9 cellular contexts compared by ENCODE assay signal in the genomic region with DNA sequence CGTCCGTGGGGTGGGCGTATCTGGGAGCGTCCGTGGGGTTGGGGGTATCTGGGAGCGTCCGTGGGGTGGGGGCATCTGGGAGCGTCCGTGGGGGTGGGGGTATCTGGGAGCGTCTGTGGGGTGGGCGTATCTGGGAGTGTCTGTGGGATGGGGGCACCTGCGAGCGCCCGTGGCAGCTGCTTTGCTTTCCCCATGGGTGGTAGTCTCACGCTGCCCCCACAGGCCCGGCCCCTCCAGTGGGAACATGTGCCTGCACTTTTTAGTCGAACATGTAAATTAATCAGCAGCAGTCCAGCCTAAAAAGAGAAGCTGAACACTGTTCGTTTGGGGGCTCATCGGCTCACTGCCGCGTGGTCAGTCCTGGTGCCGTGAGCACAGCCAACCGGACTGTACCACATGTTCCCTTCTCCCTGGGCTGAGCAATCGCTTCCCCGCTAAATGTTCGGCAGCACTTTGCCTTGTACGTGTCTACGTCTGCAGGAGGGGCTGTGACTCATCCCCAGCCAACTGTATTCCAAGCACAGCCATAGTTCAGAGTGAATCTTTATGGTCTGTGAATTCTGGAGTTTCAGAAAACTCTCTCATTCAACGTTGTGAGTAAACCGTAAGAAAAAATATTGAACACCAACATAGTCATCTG.
DNase-seq lines count a peak whose midpoint lies in the region; TF ChIP-seq lines count a peak whose summit lies in the region.
"Had no signal": no experiment of that assay in that cellular context is flagged by ENCODE, and none has a peak within 500 bp of the region (broad histone marks: within the 10 kb centered on the region; RNA-seq: fewer than 3 reads in every experiment).

No MANE protein-coding gene starts in this region.

- H3K27ac Mint-ChIP-seq in endodermal cell: peak overlapping the region; percentile 18
- H3K27ac Mint-ChIP-seq: T-helper 2 cell treated with Interferon-gamma antibody and Interleukin-4, amounts not matched to agents 5 μg/mL and 100 μg/mL, for 36 hours had no signal

- intact Hi-C loops in OCI-LY7 (cut with micrococcal nuclease; ENCODE audit: unreplicated experiment): no loop called here
- intact Hi-C loops in posterior vena cava (cut with DNase I): no loop called here

- H3K27me3 Mint-ChIP-seq in endodermal cell (ENCODE audit: insufficient read depth): no peaks in the 10 kb centered on the region

- H3K27ac ChIP-seq in endodermal cell (ENCODE audit: low read depth, low read length) (no peak overlapping the region), OCI-LY7 (ENCODE audit: low read depth, low read length, poor library complexity, severe bottlenecking) (no peak overlapping the region)

- H3K9me2 ChIP-seq in OCI-LY7 (ENCODE audit: insufficient read depth, low read length): no peaks in the 10 kb centered on the region

- no peak overlapping the region for H3K4me2 ChIP-seq in OCI-LY7 (ENCODE audit: low read length)

- H3K9me3 Mint-ChIP-seq in endodermal cell: no peaks in the 10 kb centered on the region
- H3K9me3 Mint-ChIP-seq: T-helper 2 cell treated with Interferon-gamma antibody and Interleukin-4, amounts not matched to agents 5 μg/mL and 100 μg/mL, for 36 hours had no signal

- H4K20me1 ChIP-seq in OCI-LY7 (ENCODE audit: insufficient read depth, low read length): no peaks in the 10 kb centered on the region

- H3K79me2 ChIP-seq in OCI-LY7 (ENCODE audit: insufficient read depth, low read depth, low read length): no peaks in the 10 kb centered on the region

- CTCF ChIA-PET in BJ (lab: Yijun Ruan, JAX): interaction anchor here (0.9 to 3.0 kb wide), 14 partner anchors 9 to 587 kb away, joined by 3 to 36 read pairs (median 6); no protein-coding TSS in a partner anchor
- CTCF ChIA-PET in OCI-LY7 (lab: Charles Lee; ENCODE audit: unreplicated experiment): no interaction called here

- H3K36me3 Mint-ChIP-seq in endodermal cell (ENCODE audit: low read depth): peaks cover 13% of the 10 kb centered on the region

- DNase-seq in BJ (ENCODE audit: low read depth) (peak; percentile 42), MG63 (peak; percentile 92), endodermal cell (peak; percentile 31), occipital lobe (lab: John Stamatoyannopoulos, UW) (peak; percentile 75), OCI-LY7 (ENCODE audit: low spot score) (no peak), posterior vena cava (ENCODE audit: low spot score) (no peak), ecto neural progenitor cell (ENCODE audit: low spot score) (no peak)
- DNase-seq in stimulated activated CD4-positive, alpha-beta T cell treated with anti-CD3 and anti-CD28 coated beads, Interleukin-12 subunit alpha, Interleukin-12 subunit beta, amount 100 ng/mL, for 4 hours: no peak

- H3K4me1 Mint-ChIP-seq in endodermal cell: no peaks in the 10 kb centered on the region

- H3K4me3 Mint-ChIP-seq in endodermal cell: no peak overlapping the region
- H3K4me3 Mint-ChIP-seq: T-helper 2 cell treated with Interferon-gamma antibody and Interleukin-4, amounts not matched to agents 5 μg/mL and 100 μg/mL, for 36 hours had no signal

- no peak overlapping the region for H3K9ac ChIP-seq in endodermal cell (ENCODE audit: extremely low read depth, low read length, poor library complexity, severe bottlenecking)

- H3K9me3 ChIP-seq in MG63 (no peaks in the 10 kb centered on the region), endodermal cell (ENCODE audit: control insufficient read depth, low read length) (no peaks in the 10 kb centered on the region), OCI-LY7 (ENCODE audit: low read length) (no peaks in the 10 kb centered on the region)

- H3K4me1 ChIP-seq in endodermal cell (ENCODE audit: control insufficient read depth, insufficient read depth, low read length): no peaks in the 10 kb centered on the region
- H3K4me1 ChIP-seq in OCI-LY7 (ENCODE audit: insufficient read depth, low read length, poor library complexity, severe bottlenecking): no peaks in the 10 kb centered on the region

- H3K4me3 ChIP-seq in BJ (ENCODE audit: low read depth, low read length): no peak overlapping the region
- no peak overlapping the region for H3K4me3 ChIP-seq in MG63
- no peak overlapping the region for H3K4me3 ChIP-seq in endodermal cell (ENCODE audit: low read length)
- no peak overlapping the region for H3K4me3 ChIP-seq in OCI-LY7 (ENCODE audit: low read depth, low read length, poor library complexity, severe bottlenecking)

- H3K36me3 ChIP-seq in BJ (ENCODE audit: control insufficient read depth, insufficient read depth, low read length): no peaks in the 10 kb centered on the region
- H3K36me3 ChIP-seq in MG63: no peaks in the 10 kb centered on the region
- no peaks in the 10 kb centered on the region for H3K36me3 ChIP-seq in endodermal cell (ENCODE audit: control insufficient read depth, insufficient read depth, low read length)
- no peaks in the 10 kb centered on the region for H3K36me3 ChIP-seq in OCI-LY7 (ENCODE audit: insufficient read depth, low read length)

- 92 to 98% methylated on average over 11 to 30 of the region's 30 CpGs for WGBS in endodermal cell (ENCODE audit: insufficient coverage in 1 of 2, insufficient read length in 1 of 2), 2 experiments

- H3K27me3 ChIP-seq in BJ (ENCODE audit: control insufficient read depth, insufficient read depth, low read length): no peaks in the 10 kb centered on the region
- no peaks in the 10 kb centered on the region for H3K27me3 ChIP-seq in MG63
- H3K27me3 ChIP-seq in endodermal cell (ENCODE audit: control insufficient read depth, insufficient read depth, low read length, poor library complexity, severe bottlenecking): no peaks in the 10 kb centered on the region

- no TSS peak for BruUV-seq in OCI-LY7 (replicated peaks; lab: Mats Ljungman, UMichigan)

- H2AFZ ChIP-seq in OCI-LY7 (ENCODE audit: low read length): no peak overlapping the region

- TF ChIP-seq CTCF in BJ (IDR thresholded peaks at IDR 0.05; ENCODE audit: insufficient read depth, low read depth, low read length) (no peak), endodermal cell (conservative IDR thresholded peaks at IDR 0.05) (no peak), OCI-LY7 (conservative IDR thresholded peaks at IDR 0.05; ENCODE audit: low read length) (no peak)

- POLR2A ChIA-PET in BJ (lab: Charles Lee): no interaction called here
- POLR2A ChIA-PET in OCI-LY7 (lab: Charles Lee): interaction anchor here (0.6 kb wide), 1 partner anchor 8 kb away, joined by 3 read pairs; no protein-coding TSS in a partner anchor

Comparison
In these comparisons a context has a peak if more than half of its experiments do, and no peak if none do; other contexts are left out.
1. DNase-seq: peak in BJ (single experiment), MG63 (single experiment), endodermal cell (single experiment) and occipital lobe (single experiment); none in OCI-LY7 (single experiment), posterior vena cava (single experiment), ecto neural progenitor cell (single experiment) and stimulated activated CD4-positive, alpha-beta T cell treated with anti-CD3 and anti-CD28 coated beads, Interleukin-12 subunit alpha, Interleukin-12 subunit beta, amount 100 ng/mL, for 4 hours (single experiment).